10 cellular contexts compared by ENCODE assay signal in the genomic region with DNA sequence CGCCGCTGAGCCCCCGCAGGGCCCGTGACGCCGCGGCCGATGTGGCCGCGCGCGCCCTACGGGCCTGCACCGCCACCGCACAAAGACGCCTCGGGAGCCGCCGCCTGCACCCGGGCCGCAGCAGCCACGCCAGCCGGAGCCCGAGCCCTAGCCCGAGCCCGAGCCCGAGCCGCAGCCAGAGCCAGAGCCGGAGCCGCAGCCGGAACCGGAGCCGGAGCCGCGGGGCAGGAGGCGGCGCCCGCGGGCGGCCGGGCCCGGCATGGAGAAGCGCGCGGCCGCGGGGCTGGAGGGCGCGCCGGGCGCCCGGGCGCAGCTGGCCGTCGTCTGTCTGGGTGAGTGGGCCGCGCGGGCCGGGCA. TPM values are rescaled to one million over a fixed set of nuclear protein-coding genes. Genes with fewer than 3 reads are reported as not detected.
A peak's percentile ranks its signal among the peaks of the same experiment; 100 is the strongest.
DNase-seq lines count a peak whose midpoint lies in the region; ATAC-seq, FAIRE-seq and TF ChIP-seq lines count a peak whose summit lies in the region.
"Had no signal": no experiment of that assay in that cellular context is flagged by ENCODE, and none has a peak within 500 bp of the region (broad histone marks: within the 10 kb centered on the region; RNA-seq: fewer than 3 reads in every experiment).

No MANE protein-coding gene starts in this region.

- DNase-seq in GM12891 (ENCODE audit: insufficient read length, low spot score) = peak; percentile 12
- peak; percentile 38 for DNase-seq in WTC11 (ENCODE audit: low spot score)
- no peak for DNase-seq in iPS DF 6.9 (ENCODE audit: low read depth, low spot score)
- no peak for DNase-seq in GOT3 (lab: John Stamatoyannopoulos, UW)
- no peak for DNase-seq in naive thymus-derived CD8-positive, alpha-beta T cell
- no peak for DNase-seq in NCI-H2196 treated with DMSO at 0.1 percent for 48 hours (lab: John Stamatoyannopoulos, UW; ENCODE audit: unreplicated experiment)
- no peak for DNase-seq in NK-92 treated with Interleukin-12 subunit alpha and Interleukin-12 subunit beta, amount 100 ng/mL, for 24 hours (lab: John Stamatoyannopoulos, UW)
- DNase-seq: Karpas-422 had no signal

- POLR2A ChIA-PET in WTC11 (lab: Charles Lee) = interaction anchor here (1.0 kb wide), 1 partner anchor 311 kb away, joined by 3 read pairs; no protein-coding TSS in a partner anchor
- POLR2A ChIA-PET in naive thymus-derived CD8-positive, alpha-beta T cell (lab: Charles Lee) = no interaction called here

- H3K36me3 ChIP-seq in iPS DF 6.9 (ENCODE audit: control insufficient read depth, insufficient read depth, low read length) = no peaks in the 10 kb centered on the region; the same call in 1 of the 2 replicates

- no peak overlapping the region for H3K27ac ChIP-seq in iPS DF 6.9 (ENCODE audit: low read length)
- peak overlapping the region in 12 of 21 experiments; percentile 13 to 85 (median 72) for H3K27ac ChIP-seq in skin epidermis

- no peak for TF ChIP-seq POLR2A in GM12891 (IDR thresholded peaks at IDR 0.05; ENCODE audit: low read depth, low read length)

- no peaks in the 10 kb centered on the region for H3K9me3 Mint-ChIP-seq in WTC11
- no peaks in the 10 kb centered on the region for H3K9me3 Mint-ChIP-seq in naive thymus-derived CD8-positive, alpha-beta T cell

- CTCF ChIA-PET in WTC11 (lab: Charles Lee) = interaction anchor here (2.2 to 5.2 kb wide), 2 partner anchors 10 kb away, joined by 11 to 34 read pairs; no protein-coding TSS in a partner anchor

- no CpG with 5 or more reads among the region's 59 CpGs for WGBS in iPS DF 6.9 (ENCODE audit: insufficient coverage, insufficient read length)

- H3K4me3 ChIP-seq in iPS DF 6.9 (ENCODE audit: low read length) = peak overlapping the region; percentile 72; the same call in 1 of the 2 replicates
- H3K4me3 ChIP-seq in skin epidermis = peak overlapping the region; percentile 49 to 64 (median 55)

- no peaks in the 10 kb centered on the region for H3K9me3 ChIP-seq in iPS DF 6.9 (ENCODE audit: control insufficient read depth, insufficient read depth, low read length)

- no peak for TF ChIP-seq CTCF in WTC11 (IDR thresholded peaks at IDR 0.05)

- 0 out of 2 replicates have a peak, but pooled peaks cover 3% of the 10 kb centered on the region for H3K4me1 Mint-ChIP-seq in WTC11
- H3K4me1 Mint-ChIP-seq in naive thymus-derived CD8-positive, alpha-beta T cell = peaks cover 0 to 6% (median 3%) of the 10 kb centered on the region in 4 donors

- H3K4me1 ChIP-seq in iPS DF 6.9 (ENCODE audit: control insufficient read depth, insufficient read depth, low read length) = peaks cover 2% of the 10 kb centered on the region; the same call in 1 of the 2 replicates

- no peak overlapping the region for H3K4me3 Mint-ChIP-seq in WTC11
- H3K4me3 Mint-ChIP-seq in naive thymus-derived CD8-positive, alpha-beta T cell = no peak overlapping the region

- no peak overlapping the region for H3K27ac Mint-ChIP-seq in WTC11
- H3K27ac Mint-ChIP-seq in naive thymus-derived CD8-positive, alpha-beta T cell = no peak overlapping the region

- H3K36me3 Mint-ChIP-seq in WTC11 = peaks cover 5% of the 10 kb centered on the region; the same call in 1 of the 2 replicates
- H3K36me3 Mint-ChIP-seq in naive thymus-derived CD8-positive, alpha-beta T cell = peaks cover 0 to 3% (median 0%) of the 10 kb centered on the region in 3 donors

- H3K27me3 ChIP-seq in iPS DF 6.9 (ENCODE audit: control insufficient read depth, insufficient read depth, low read length) = peaks cover 5% of the 10 kb centered on the region; the same call in 1 of the 2 replicates

- ATAC-seq in WTC11 = peak; percentile 22
- ATAC-seq in naive thymus-derived CD8-positive, alpha-beta T cell = no peak

- peaks cover 25% of the 10 kb centered on the region for H3K27me3 Mint-ChIP-seq in WTC11 (ENCODE audit: low read depth)
- peaks cover 24 to 51% (median 34%) of the 10 kb centered on the region in 5 donors for H3K27me3 Mint-ChIP-seq in naive thymus-derived CD8-positive, alpha-beta T cell

- FAIRE-seq in GM12891 (lab: Jason Lieb, UNC) = no peak
- FAIRE-seq: GM19239 had no signal

TF ChIP-seq in GM12891, 5 proteins besides CTCF, POLR2A, EP300 and RAD21:
- no peak for TF ChIP-seq TAF1 (IDR thresholded peaks at IDR 0.05; ENCODE audit: low read depth, low read length)

TF ChIP-seq in WTC11, 78 proteins besides CTCF, POLR2A, EP300 and RAD21 (continues in another document):
- TF ChIP-seq, protein P1, sequence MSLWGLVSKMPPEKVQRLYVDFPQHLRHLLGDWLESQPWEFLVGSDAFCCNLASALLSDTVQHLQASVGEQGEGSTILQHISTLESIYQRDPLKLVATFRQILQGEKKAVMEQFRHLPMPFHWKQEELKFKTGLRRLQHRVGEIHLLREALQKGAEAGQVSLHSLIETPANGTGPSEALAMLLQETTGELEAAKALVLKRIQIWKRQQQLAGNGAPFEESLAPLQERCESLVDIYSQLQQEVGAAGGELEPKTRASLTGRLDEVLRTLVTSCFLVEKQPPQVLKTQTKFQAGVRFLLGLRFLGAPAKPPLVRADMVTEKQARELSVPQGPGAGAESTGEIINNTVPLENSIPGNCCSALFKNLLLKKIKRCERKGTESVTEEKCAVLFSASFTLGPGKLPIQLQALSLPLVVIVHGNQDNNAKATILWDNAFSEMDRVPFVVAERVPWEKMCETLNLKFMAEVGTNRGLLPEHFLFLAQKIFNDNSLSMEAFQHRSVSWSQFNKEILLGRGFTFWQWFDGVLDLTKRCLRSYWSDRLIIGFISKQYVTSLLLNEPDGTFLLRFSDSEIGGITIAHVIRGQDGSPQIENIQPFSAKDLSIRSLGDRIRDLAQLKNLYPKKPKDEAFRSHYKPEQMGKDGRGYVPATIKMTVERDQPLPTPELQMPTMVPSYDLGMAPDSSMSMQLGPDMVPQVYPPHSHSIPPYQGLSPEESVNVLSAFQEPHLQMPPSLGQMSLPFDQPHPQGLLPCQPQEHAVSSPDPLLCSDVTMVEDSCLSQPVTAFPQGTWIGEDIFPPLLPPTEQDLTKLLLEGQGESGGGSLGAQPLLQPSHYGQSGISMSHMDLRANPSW (CRISPR knock-in tag; conservative IDR thresholded peaks at IDR 0.05; ENCODE audit: low read depth) = no peak
- TF ChIP-seq TEAD4 (CRISPR knock-in tag; IDR thresholded peaks at IDR 0.05) (no peak), CBFB (CRISPR knock-in tag; IDR thresholded peaks at IDR 0.05; ENCODE audit: low read depth) (no peak), ZNF121 (CRISPR knock-in tag; IDR thresholded peaks at IDR 0.05) (no peak), KAT7 (CRISPR knock-in tag; IDR thresholded peaks at IDR 0.05; ENCODE audit: borderline replicate concordance) (no peak), TP53 (CRISPR knock-in tag; IDR thresholded peaks at IDR 0.05) (no peak), TCF7 (CRISPR knock-in tag; IDR thresholded peaks at IDR 0.05; ENCODE audit: low read depth) (no peak)
- TF ChIP-seq, protein P2, sequence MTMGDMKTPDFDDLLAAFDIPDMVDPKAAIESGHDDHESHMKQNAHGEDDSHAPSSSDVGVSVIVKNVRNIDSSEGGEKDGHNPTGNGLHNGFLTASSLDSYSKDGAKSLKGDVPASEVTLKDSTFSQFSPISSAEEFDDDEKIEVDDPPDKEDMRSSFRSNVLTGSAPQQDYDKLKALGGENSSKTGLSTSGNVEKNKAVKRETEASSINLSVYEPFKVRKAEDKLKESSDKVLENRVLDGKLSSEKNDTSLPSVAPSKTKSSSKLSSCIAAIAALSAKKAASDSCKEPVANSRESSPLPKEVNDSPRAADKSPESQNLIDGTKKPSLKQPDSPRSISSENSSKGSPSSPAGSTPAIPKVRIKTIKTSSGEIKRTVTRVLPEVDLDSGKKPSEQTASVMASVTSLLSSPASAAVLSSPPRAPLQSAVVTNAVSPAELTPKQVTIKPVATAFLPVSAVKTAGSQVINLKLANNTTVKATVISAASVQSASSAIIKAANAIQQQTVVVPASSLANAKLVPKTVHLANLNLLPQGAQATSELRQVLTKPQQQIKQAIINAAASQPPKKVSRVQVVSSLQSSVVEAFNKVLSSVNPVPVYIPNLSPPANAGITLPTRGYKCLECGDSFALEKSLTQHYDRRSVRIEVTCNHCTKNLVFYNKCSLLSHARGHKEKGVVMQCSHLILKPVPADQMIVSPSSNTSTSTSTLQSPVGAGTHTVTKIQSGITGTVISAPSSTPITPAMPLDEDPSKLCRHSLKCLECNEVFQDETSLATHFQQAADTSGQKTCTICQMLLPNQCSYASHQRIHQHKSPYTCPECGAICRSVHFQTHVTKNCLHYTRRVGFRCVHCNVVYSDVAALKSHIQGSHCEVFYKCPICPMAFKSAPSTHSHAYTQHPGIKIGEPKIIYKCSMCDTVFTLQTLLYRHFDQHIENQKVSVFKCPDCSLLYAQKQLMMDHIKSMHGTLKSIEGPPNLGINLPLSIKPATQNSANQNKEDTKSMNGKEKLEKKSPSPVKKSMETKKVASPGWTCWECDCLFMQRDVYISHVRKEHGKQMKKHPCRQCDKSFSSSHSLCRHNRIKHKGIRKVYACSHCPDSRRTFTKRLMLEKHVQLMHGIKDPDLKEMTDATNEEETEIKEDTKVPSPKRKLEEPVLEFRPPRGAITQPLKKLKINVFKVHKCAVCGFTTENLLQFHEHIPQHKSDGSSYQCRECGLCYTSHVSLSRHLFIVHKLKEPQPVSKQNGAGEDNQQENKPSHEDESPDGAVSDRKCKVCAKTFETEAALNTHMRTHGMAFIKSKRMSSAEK (CRISPR knock-in tag; IDR thresholded peaks at IDR 0.05; ENCODE audit: borderline replicate concordance) = no peak
- TF ChIP-seq, protein P3, sequence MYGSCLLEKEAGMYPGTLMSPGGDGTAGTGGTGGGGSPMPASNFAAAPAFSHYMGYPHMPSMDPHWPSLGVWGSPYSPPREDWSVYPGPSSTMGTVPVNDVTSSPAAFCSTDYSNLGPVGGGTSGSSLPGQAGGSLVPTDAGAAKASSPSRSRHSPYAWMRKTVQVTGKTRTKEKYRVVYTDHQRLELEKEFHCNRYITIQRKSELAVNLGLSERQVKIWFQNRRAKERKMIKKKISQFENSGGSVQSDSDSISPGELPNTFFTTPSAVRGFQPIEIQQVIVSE (CRISPR knock-in tag; IDR thresholded peaks at IDR 0.05; ENCODE audit: borderline replicate concordance) = no peak

RNA-seq across cellular contexts. Expression of a gene that starts 0.4 kb away (rescaled TPM):
- 0.06 TPM for polyA plus RNA-seq in GM12891 (2012; ENCODE audit: low read depth, missing spikeins)
- 37.7 to 47.0 TPM (median 39.5 TPM) in 3 replicates for total RNA-seq in WTC11 (2021)
- not detected for total RNA-seq in naive thymus-derived CD8-positive, alpha-beta T cell
- not detected for polyA plus RNA-seq in naive thymus-derived CD8-positive, alpha-beta T cell

RNA-seq across cellular contexts. Expression of a gene that starts 31.1 kb away (rescaled TPM):
- not detected for polyA plus RNA-seq in GM12891 (2012; ENCODE audit: low read depth, missing spikeins)
- total RNA-seq in WTC11 (2021) = 4.2 to 4.9 TPM (median 4.4 TPM) in 3 replicates
- total RNA-seq in naive thymus-derived CD8-positive, alpha-beta T cell = not detected
- not detected for polyA plus RNA-seq in naive thymus-derived CD8-positive, alpha-beta T cell

Comparison
In these comparisons a context has a peak if more than half of its experiments do, and no peak if none do; other contexts are left out.
1. DNase-seq: peak in GM12891 (single experiment) and WTC11 (single experiment); none in iPS DF 6.9 (single experiment), GOT3 (single experiment), naive thymus-derived CD8-positive, alpha-beta T cell (0 of 10), NCI-H2196 treated with DMSO at 0.1 percent for 48 hours (single experiment) and NK-92 treated with Interleukin-12 subunit alpha and Interleukin-12 subunit beta, amount 100 ng/mL, for 24 hours (single experiment).
2. RNA of a gene that starts 0.4 kb away (total RNA-seq): 37.7 to 47.0 TPM in WTC11; not detected in naive thymus-derived CD8-positive, alpha-beta T cell; every median in the first group is over 10 times any median in the second.